In the genomic region with DNA sequence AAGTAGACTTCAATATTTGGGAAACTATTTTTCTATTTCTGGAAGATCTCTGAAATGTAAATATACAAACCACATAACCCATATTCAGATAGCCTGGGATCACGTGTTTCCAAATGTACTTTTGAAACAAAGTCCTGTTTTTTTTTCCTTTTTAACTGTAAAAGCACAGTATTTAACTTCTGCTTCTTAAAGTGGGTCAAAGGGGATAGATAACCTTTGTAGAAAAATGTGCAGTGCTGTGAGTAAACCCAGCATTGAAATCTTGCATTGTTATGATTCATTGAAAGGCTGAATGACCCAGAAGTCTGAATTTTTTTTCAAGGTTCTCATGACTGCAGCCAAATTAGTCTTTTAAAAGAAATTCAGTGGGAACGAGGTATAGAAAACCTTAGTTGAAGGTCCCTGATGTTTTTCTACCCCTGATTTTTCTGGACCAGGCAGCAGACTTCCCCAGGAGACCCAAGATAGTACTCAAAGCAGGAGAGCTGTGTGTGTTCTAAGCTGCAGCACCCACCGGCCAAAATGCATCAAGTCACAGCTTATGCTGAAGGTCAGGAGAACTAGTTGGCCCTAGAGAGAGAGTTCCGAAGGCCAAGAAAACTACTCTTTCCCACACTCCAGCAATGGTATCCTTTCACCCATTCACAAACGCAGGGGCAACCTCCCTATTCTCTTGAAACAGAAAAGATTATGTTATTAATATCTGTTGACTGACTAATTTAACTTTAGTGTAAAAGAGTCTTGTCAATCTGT, we compare ENCODE assay signal across 1 cellular context.
A peak's percentile ranks its signal among the peaks of the same experiment; 100 is the strongest.
TF ChIP-seq lines count a peak whose summit lies in the region.

No MANE protein-coding gene starts in this region.

TF ChIP-seq in IMR-90, 13 proteins besides CTCF, POLR2A, EP300 and RAD21 (continued from another document):
- peak; percentile 28; the same call in 1 of the 2 replicates for TF ChIP-seq CEBPB (IDR thresholded peaks at IDR 0.05; ENCODE audit: low read depth, low read length)
